In the genomic region with DNA sequence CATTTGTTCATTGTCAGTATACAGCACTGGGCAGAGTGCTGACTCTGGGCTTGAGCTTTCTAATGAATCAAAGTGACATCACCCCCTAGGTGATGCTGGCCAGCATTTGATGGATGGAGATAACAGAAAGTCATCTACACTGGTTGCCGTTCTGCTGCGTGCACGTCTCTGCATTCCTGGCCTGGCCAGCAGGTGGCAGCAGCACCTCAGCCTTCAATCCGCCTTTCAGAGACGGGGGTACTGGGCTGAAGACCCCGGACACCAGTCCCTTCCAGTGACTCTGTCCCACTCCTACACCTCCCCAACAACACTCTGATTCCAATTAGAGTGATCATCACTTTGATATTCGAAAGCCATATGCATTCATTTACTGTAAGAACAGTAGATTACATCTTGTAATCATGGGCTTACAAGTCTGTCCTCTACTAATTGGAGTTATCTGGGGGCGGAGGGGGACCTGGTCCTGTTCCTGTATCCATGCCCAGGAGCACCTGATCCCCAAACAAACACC, we compare ENCODE assay signal across 1 cellular context.
TF ChIP-seq lines count a peak whose summit lies in the region.

No MANE protein-coding gene starts in this region.

TF ChIP-seq in H1, 55 proteins besides CTCF, POLR2A, EP300 and RAD21:
- TF ChIP-seq TEAD4 (IDR thresholded peaks at IDR 0.05; ENCODE audit: low read depth, low read length) (peak; percentile 93), SP1 (IDR thresholded peaks at IDR 0.05; ENCODE audit: low read depth, low read length) (no peak), JUND (IDR thresholded peaks at IDR 0.05; ENCODE audit: low read length) (0 out of 2 replicates have a peak, but pooled peaks have one; percentile 27), JUN (IDR thresholded peaks at IDR 0.05; ENCODE audit: low read depth, low read length) (no peak), KDM5A (IDR thresholded peaks at IDR 0.05; ENCODE audit: low read length) (no peak; the same call in 1 of the 2 replicates), CREB1 (IDR thresholded peaks at IDR 0.05) (peak; percentile 56; the same call in 1 of the 2 replicates), YY1 (IDR thresholded peaks at IDR 0.05; ENCODE audit: low read depth, low read length) (0 out of 2 replicates have a peak, but pooled peaks have one; percentile 12)
- TF ChIP-seq, protein P1, sequence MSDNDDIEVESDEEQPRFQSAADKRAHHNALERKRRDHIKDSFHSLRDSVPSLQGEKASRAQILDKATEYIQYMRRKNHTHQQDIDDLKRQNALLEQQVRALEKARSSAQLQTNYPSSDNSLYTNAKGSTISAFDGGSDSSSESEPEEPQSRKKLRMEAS (IDR thresholded peaks at IDR 0.05) = 0 out of 2 replicates have a peak, but pooled peaks have one; percentile 18
- TF ChIP-seq, protein P2, sequence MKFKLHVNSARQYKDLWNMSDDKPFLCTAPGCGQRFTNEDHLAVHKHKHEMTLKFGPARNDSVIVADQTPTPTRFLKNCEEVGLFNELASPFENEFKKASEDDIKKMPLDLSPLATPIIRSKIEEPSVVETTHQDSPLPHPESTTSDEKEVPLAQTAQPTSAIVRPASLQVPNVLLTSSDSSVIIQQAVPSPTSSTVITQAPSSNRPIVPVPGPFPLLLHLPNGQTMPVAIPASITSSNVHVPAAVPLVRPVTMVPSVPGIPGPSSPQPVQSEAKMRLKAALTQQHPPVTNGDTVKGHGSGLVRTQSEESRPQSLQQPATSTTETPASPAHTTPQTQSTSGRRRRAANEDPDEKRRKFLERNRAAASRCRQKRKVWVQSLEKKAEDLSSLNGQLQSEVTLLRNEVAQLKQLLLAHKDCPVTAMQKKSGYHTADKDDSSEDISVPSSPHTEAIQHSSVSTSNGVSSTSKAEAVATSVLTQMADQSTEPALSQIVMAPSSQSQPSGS (IDR thresholded peaks at IDR 0.05; ENCODE audit: low read length) = peak; percentile 74; the same call in 1 of the 2 replicates
